In the genomic region with DNA sequence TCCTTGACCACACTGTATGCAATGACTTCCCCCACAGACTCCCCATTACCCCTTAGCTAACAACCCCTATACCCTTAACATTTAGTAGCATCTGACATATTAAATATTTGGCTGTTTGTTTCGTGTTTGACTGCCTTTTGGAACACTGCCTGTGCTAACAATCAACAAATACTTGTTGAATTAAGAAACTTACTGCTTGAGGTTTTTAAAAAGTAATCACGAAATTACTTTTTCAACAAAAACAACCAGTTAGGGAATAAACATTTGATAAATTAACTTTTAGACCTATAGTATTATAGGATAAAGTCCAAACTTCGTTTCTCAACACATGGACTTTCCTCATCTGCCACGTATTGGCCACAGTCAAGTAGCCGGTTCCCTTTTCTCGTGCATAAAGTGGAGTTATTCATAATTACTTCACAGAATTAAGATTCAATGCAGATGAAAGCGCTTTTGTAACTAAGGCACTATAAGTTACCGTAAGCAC, we compare ENCODE assay signal across 8 cellular contexts. TPM values are rescaled to one million over a fixed set of nuclear protein-coding genes. Genes with fewer than 3 reads are reported as not detected.
DNase-seq lines count a peak whose midpoint lies in the region; ATAC-seq and TF ChIP-seq lines count a peak whose summit lies in the region.

No MANE protein-coding gene starts in this region.

- H3K27me3 ChIP-seq in iPS-20b (ENCODE audit: insufficient read depth, low read length) (peaks cover 17% of the 10 kb centered on the region), thyroid gland (no peaks in the 10 kb centered on the region), mesendoderm (ENCODE audit: insufficient read depth, low read length, poor library complexity) (no peaks in the 10 kb centered on the region)

- H3K4me2 ChIP-seq in mesendoderm (ENCODE audit: low read length), result no peak overlapping the region

- H3K4me1 ChIP-seq in iPS-20b (ENCODE audit: insufficient read depth, low read length) (no peaks in the 10 kb centered on the region; the same call in 1 of the 2 replicates), thyroid gland (peaks cover 3 to 10% of the 10 kb centered on the region in 2 donors), mesendoderm (ENCODE audit: control insufficient read depth, low read depth, low read length) (no peaks in the 10 kb centered on the region)

- WGBS in thyroid gland, 2 donors, result 25 to 26% methylated on average over 8 of the region's 8 CpGs
- no CpG with 5 or more reads among the region's 8 CpGs for WGBS in mesendoderm (ENCODE audit: extremely low coverage, insufficient coverage, low lambda C conversion rate)

- no peak overlapping the region for H3K23ac ChIP-seq in mesendoderm (ENCODE audit: low read length)

- no peaks in the 10 kb centered on the region for H3K36me3 Mint-ChIP-seq in T-helper 17 cell (ENCODE audit: low read depth)

- H2BK15ac ChIP-seq in mesendoderm (replicated peaks; ENCODE audit: low read depth), result no peak overlapping the region

- TF ChIP-seq CTCF in HFF-Myc (IDR thresholded peaks at IDR 0.05; ENCODE audit: low read depth, low read length, missing control alignments), result no peak
- no peak for TF ChIP-seq CTCF in thyroid gland (IDR thresholded peaks at IDR 0.05)

- H3K4ac ChIP-seq in mesendoderm (ENCODE audit: low read depth, low read length), result no peak overlapping the region

- H3K9ac ChIP-seq in iPS-20b (ENCODE audit: low read depth, low read length), result no peak overlapping the region
- no peak overlapping the region for H3K9ac ChIP-seq in mesendoderm (ENCODE audit: low read length)

- H4K5ac ChIP-seq in mesendoderm (ENCODE audit: low read length), result no peak overlapping the region

- H3K4me1 Mint-ChIP-seq in T-helper 17 cell, result peaks cover 14% of the 10 kb centered on the region

- ATAC-seq in GM18499 (IDR thresholded peaks at IDR 0.05; ENCODE audit: insufficient read depth, unreplicated experiment), result peak; percentile 11
- no peak for ATAC-seq in T-helper 17 cell

- H3K9me3 ChIP-seq in T-helper 17 cell (ENCODE audit: control insufficient read depth, low read length, poor library complexity, severe bottlenecking) (no peaks in the 10 kb centered on the region), iPS-20b (ENCODE audit: insufficient read depth, low read depth, low read length) (no peaks in the 10 kb centered on the region), thyroid gland (no peaks in the 10 kb centered on the region)

- peaks cover 19% of the 10 kb centered on the region for H3K36me3 ChIP-seq in iPS-20b (ENCODE audit: insufficient read depth, low read depth, low read length)
- no peaks in the 10 kb centered on the region for H3K36me3 ChIP-seq in thyroid gland
- no peaks in the 10 kb centered on the region for H3K36me3 ChIP-seq in mesendoderm (ENCODE audit: control insufficient read depth, insufficient read depth, low read length)

- H3K4me3 Mint-ChIP-seq in T-helper 17 cell, result peak overlapping the region; percentile 86

- H3K18ac ChIP-seq in mesendoderm (ENCODE audit: low read length), result no peak overlapping the region

- H3K79me2 ChIP-seq in mesendoderm (ENCODE audit: control insufficient read depth, insufficient read depth, low read length), result no peaks in the 10 kb centered on the region

- H3K27me3 Mint-ChIP-seq in T-helper 17 cell, result no peaks in the 10 kb centered on the region

- DNase-seq in HFF-Myc (ENCODE audit: extremely low read depth, low read depth) (no peak), T-helper 17 cell (no peak), thyroid gland (no peak), mesendoderm (no peak), NCI-H2171 treated with DMSO at 0.1 percent for 48 hours (lab: John Stamatoyannopoulos, UW) (no peak), hepatic stellate cell (ENCODE audit: low spot score) (no peak)

- no peak overlapping the region for H3K56ac ChIP-seq in mesendoderm (ENCODE audit: low read length)

- no peak for TF ChIP-seq POLR2A in thyroid gland (IDR thresholded peaks at IDR 0.05)

- no peaks in the 10 kb centered on the region for H3K79me1 ChIP-seq in mesendoderm (ENCODE audit: low read length)

- intact Hi-C loops in thyroid gland (cut with DNase I), result loop anchor here (10.0 kb wide), 1 partner anchor 149 kb away; the partner anchor contains the start of gene SCOC

- H4K8ac ChIP-seq in mesendoderm (ENCODE audit: low read depth, low read length), result no peak overlapping the region

- peak overlapping the region; percentile 81 for H3K27ac Mint-ChIP-seq in T-helper 17 cell

- H3K4me3 ChIP-seq in HFF-Myc (replicated peaks; ENCODE audit: low read depth, low read length) (peak overlapping the region; percentile 86), iPS-20b (ENCODE audit: low read length) (peak overlapping the region; percentile 57), thyroid gland (replicated peaks in 1 of 3) (peak overlapping the region in 2 of 3 donors; percentile 6 to 97), mesendoderm (ENCODE audit: low read length) (no peak overlapping the region)

- H2BK5ac ChIP-seq in mesendoderm (ENCODE audit: low read length), result no peak overlapping the region

- H2AK5ac ChIP-seq in mesendoderm (ENCODE audit: low read length), result no peak overlapping the region

- H3K27ac ChIP-seq in iPS-20b (ENCODE audit: low read length) (no peak overlapping the region), thyroid gland (no peak overlapping the region), mesendoderm (ENCODE audit: low read depth, low read length) (no peak overlapping the region)

- no peak overlapping the region for H2BK120ac ChIP-seq in mesendoderm (ENCODE audit: low read depth, low read length)

RNA-seq across cellular contexts. Expression of gene ELMOD2, which starts 0.6 kb away (rescaled TPM):
- total RNA-seq in T-helper 17 cell (10 to 100 TPM; 11.6 to 12.9 TPM), thyroid gland (10 to 100 TPM; 24.7 to 41.9 (median 31.5) TPM)
- 15.3 TPM for polyA plus RNA-seq in mesendoderm (2013, experiment 1 of 2)
- 14.5 TPM for polyA plus RNA-seq in mesendoderm (2013, experiment 2 of 2)

RNA-seq across cellular contexts. Expression of gene MGAT4D, which starts 25.3 kb away (rescaled TPM):
- total RNA-seq in T-helper 17 cell (not detected), thyroid gland (not detected)
- not detected for polyA plus RNA-seq in mesendoderm (2013, experiment 1 of 2)
- not detected for polyA plus RNA-seq in mesendoderm (2013, experiment 2 of 2)

RNA-seq across cellular contexts. Expression of gene UCP1, which starts 45.3 kb away (rescaled TPM):
- not detected for total RNA-seq in T-helper 17 cell
- not detected for total RNA-seq in thyroid gland
- polyA plus RNA-seq in mesendoderm (2013, experiment 1 of 2), result 0.52 TPM
- 0.52 TPM for polyA plus RNA-seq in mesendoderm (2013, experiment 2 of 2)
